Comparison of ENCODE assay signal across 8 cellular contexts in genomic region chr14:36264107-36264506, GRCh38.
"Had no signal": no experiment of that assay in that cellular context is flagged by ENCODE, and none has a peak within 500 bp of the region (broad histone marks: within the 10 kb centered on the region; RNA-seq: fewer than 3 reads in every experiment).

No MANE protein-coding gene starts in this region.

- DNase-seq: GM23248, GOT3, H7, HFFc6, IMR-90, KBM-7 had no signal

- ATAC-seq: HCT116 had no signal

- H3K9me3 Mint-ChIP-seq: HFFc6 had no signal

- H3K27ac Mint-ChIP-seq: HFFc6 had no signal

- H3K4me3 ChIP-seq: GM23248, HAP-1 had no signal

- H3K4me3 Mint-ChIP-seq: HFFc6 had no signal
